Comparison of ENCODE assay signal across 9 cellular contexts in the genomic region with DNA sequence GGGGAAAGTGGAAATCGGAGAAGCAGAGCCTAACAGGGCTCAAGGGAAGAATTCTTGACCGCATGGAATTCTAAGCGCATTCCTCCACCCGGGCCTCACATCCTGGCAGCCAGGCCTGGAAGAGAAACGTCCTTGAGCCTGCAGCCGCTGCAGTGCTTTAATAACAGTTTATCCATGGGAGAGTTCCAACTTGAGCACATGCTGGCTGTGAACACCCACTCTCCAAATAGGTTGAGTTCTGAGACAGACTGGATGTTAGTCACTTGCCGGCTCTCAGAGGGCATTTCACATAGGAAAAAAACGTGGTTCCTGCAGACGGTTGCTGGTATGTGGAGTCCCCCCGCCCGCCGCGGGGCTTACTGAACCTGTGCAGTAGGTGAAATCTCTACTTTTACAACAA.
DNase-seq lines count a peak whose midpoint lies in the region; ATAC-seq lines count a peak whose summit lies in the region.
"Had no signal": no experiment of that assay in that cellular context is flagged by ENCODE, and none has a peak within 500 bp of the region (broad histone marks: within the 10 kb centered on the region; RNA-seq: fewer than 3 reads in every experiment).

No MANE protein-coding gene starts in this region.

- no peak overlapping the region for H3K4me3 Mint-ChIP-seq in stimulated activated memory B cell treated with anti-CD40 and anti-IgM and Interleukin-4, amounts not matched to agents 10 μg/mL and 1 μg/mL and 100 μg/mL, for 72 hours
- H3K4me3 Mint-ChIP-seq in activated CD8-positive, alpha-beta T cell treated with anti-CD3 and anti-CD28 coated beads, Interleukin-2, amount 10 ng/mL, durations not matched to agents 7 days and 5 days, result no peak overlapping the region

- H3K9me3 Mint-ChIP-seq in stimulated activated memory B cell treated with anti-CD40 and anti-IgM and Interleukin-4, amounts not matched to agents 10 μg/mL and 1 μg/mL and 100 μg/mL, for 72 hours, result no peaks in the 10 kb centered on the region
- no peaks in the 10 kb centered on the region for H3K9me3 Mint-ChIP-seq in activated naive CD4-positive, alpha-beta T cell treated with anti-CD3 and anti-CD28 coated beads, Interleukin-2, amount 50 U/mL, for 72 hours
- no peaks in the 10 kb centered on the region for H3K9me3 Mint-ChIP-seq in activated CD8-positive, alpha-beta T cell treated with anti-CD3 and anti-CD28 coated beads, Interleukin-2, amount 10 ng/mL, durations not matched to agents 7 days and 5 days (ENCODE audit: insufficient read depth)

- H3K27me3 ChIP-seq in HAP-1 (ENCODE audit: low read depth) (no peaks in the 10 kb centered on the region), iPS DF 6.9 (ENCODE audit: control insufficient read depth, insufficient read depth, low read length) (no peaks in the 10 kb centered on the region)
- H3K27me3 ChIP-seq: vagina had no signal

- H3K36me3 ChIP-seq in HAP-1 (replicated peaks) (no peaks in the 10 kb centered on the region), iPS DF 6.9 (ENCODE audit: control insufficient read depth, insufficient read depth, low read length) (no peaks in the 10 kb centered on the region)
- H3K36me3 ChIP-seq: vagina had no signal

- H3K9me3 ChIP-seq in HAP-1, result no peaks in the 10 kb centered on the region
- H3K9me3 ChIP-seq in iPS DF 6.9 (ENCODE audit: control insufficient read depth, insufficient read depth, low read length), result no peaks in the 10 kb centered on the region
- H3K9me3 ChIP-seq: vagina had no signal

- H3K27ac ChIP-seq in iPS DF 6.9 (ENCODE audit: low read length), result no peak overlapping the region
- H3K27ac ChIP-seq: vagina had no signal

- no peak overlapping the region for H3K4me3 ChIP-seq in HAP-1
- H3K4me3 ChIP-seq in iPS DF 6.9 (ENCODE audit: low read length), result no peak overlapping the region
- H3K4me3 ChIP-seq: vagina had no signal

- peaks cover 62% of the 10 kb centered on the region for H3K4me1 Mint-ChIP-seq in stimulated activated memory B cell treated with anti-CD40 and anti-IgM and Interleukin-4, amounts not matched to agents 10 μg/mL and 1 μg/mL and 100 μg/mL, for 72 hours
- peaks cover 55% of the 10 kb centered on the region for H3K4me1 Mint-ChIP-seq in activated CD8-positive, alpha-beta T cell treated with anti-CD3 and anti-CD28 coated beads, Interleukin-2, amount 10 ng/mL, durations not matched to agents 7 days and 5 days (ENCODE audit: low read depth)

- in situ Hi-C loops in HAP-1 (cut with MboI; ENCODE audit: low sequenced_read_pairs), result loop anchor here (5.0 to 10.0 kb wide), 2 partner anchors 166 to 303 kb away; a partner anchor contains a TSS

- peak; percentile 56 to 63 for DNase-seq in HAP-1 (ENCODE audit: low spot score in 2 of 2)
- peak; percentile 98 for DNase-seq in amniotic stem cell (lab: John Stamatoyannopoulos, UW)
- peak; percentile 66 for DNase-seq in iPS DF 6.9 (ENCODE audit: low read depth, low spot score)
- DNase-seq in GM19240 (ENCODE audit: insufficient read length, low spot score), result no peak
- DNase-seq in activated naive CD4-positive, alpha-beta T cell treated with anti-CD3 and anti-CD28 coated beads, Interleukin-2, amount 50 U/mL, for 72 hours (ENCODE audit: low spot score in 2 of 2), result no peak
- no peak for DNase-seq in NOMO-1 treated with dmso at 0.1 percent for 144 hours (lab: John Stamatoyannopoulos, UW; ENCODE audit: unreplicated experiment)
- no peak for DNase-seq in activated CD8-positive, alpha-beta T cell treated with anti-CD3 and anti-CD28 coated beads, Interleukin-2, amount 10 ng/mL, durations not matched to agents 7 days and 5 days

- peak overlapping the region; percentile 31 for H3K27ac Mint-ChIP-seq in stimulated activated memory B cell treated with anti-CD40 and anti-IgM and Interleukin-4, amounts not matched to agents 10 μg/mL and 1 μg/mL and 100 μg/mL, for 72 hours
- no peak overlapping the region for H3K27ac Mint-ChIP-seq in activated naive CD4-positive, alpha-beta T cell treated with anti-CD3 and anti-CD28 coated beads, Interleukin-2, amount 50 U/mL, for 72 hours
- H3K27ac Mint-ChIP-seq in activated CD8-positive, alpha-beta T cell treated with anti-CD3 and anti-CD28 coated beads, Interleukin-2, amount 10 ng/mL, durations not matched to agents 7 days and 5 days, result no peak overlapping the region

- no peak for ATAC-seq in stimulated activated memory B cell treated with anti-CD40 and anti-IgM and Interleukin-4, amounts not matched to agents 10 μg/mL and 1 μg/mL and 100 μg/mL, for 72 hours
- ATAC-seq in activated naive CD4-positive, alpha-beta T cell treated with anti-CD3 and anti-CD28 coated beads, Interleukin-2, amount 50 U/mL, for 72 hours, result no peak
- no peak for ATAC-seq in activated CD8-positive, alpha-beta T cell treated with anti-CD3 and anti-CD28 coated beads, Interleukin-2, amount 10 ng/mL, durations not matched to agents 7 days and 5 days

- no peaks in the 10 kb centered on the region for H3K36me3 Mint-ChIP-seq in stimulated activated memory B cell treated with anti-CD40 and anti-IgM and Interleukin-4, amounts not matched to agents 10 μg/mL and 1 μg/mL and 100 μg/mL, for 72 hours
- H3K36me3 Mint-ChIP-seq in activated naive CD4-positive, alpha-beta T cell treated with anti-CD3 and anti-CD28 coated beads, Interleukin-2, amount 50 U/mL, for 72 hours, result no peaks in the 10 kb centered on the region
- no peaks in the 10 kb centered on the region for H3K36me3 Mint-ChIP-seq in activated CD8-positive, alpha-beta T cell treated with anti-CD3 and anti-CD28 coated beads, Interleukin-2, amount 10 ng/mL, durations not matched to agents 7 days and 5 days (ENCODE audit: low read depth)

- H3K4me1 ChIP-seq in HAP-1 (peaks cover 29% of the 10 kb centered on the region), iPS DF 6.9 (ENCODE audit: control insufficient read depth, insufficient read depth, low read length) (peaks cover 18% of the 10 kb centered on the region)

- CTCF ChIA-PET in activated CD8-positive, alpha-beta T cell treated with anti-CD3 and anti-CD28 coated beads, Interleukin-2, amount 10 ng/mL, durations not matched to agents 7 days and 5 days (lab: Charles Lee), result interaction anchor here (0.6 to 9.4 kb wide), 8 partner anchors 19 to 1519 kb away, joined by 3 to 457 read pairs (median 9); a partner anchor contains a TSS

- POLR2A ChIA-PET in activated CD8-positive, alpha-beta T cell treated with anti-CD3 and anti-CD28 coated beads, Interleukin-2, amount 10 ng/mL, durations not matched to agents 7 days and 5 days (lab: Charles Lee), result no interaction called here

- H3K27me3 Mint-ChIP-seq in stimulated activated memory B cell treated with anti-CD40 and anti-IgM and Interleukin-4, amounts not matched to agents 10 μg/mL and 1 μg/mL and 100 μg/mL, for 72 hours, result no peaks in the 10 kb centered on the region
- H3K27me3 Mint-ChIP-seq in activated CD8-positive, alpha-beta T cell treated with anti-CD3 and anti-CD28 coated beads, Interleukin-2, amount 10 ng/mL, durations not matched to agents 7 days and 5 days (ENCODE audit: low read depth), result peaks cover 18% of the 10 kb centered on the region

- WGBS in iPS DF 6.9 (ENCODE audit: insufficient coverage, insufficient read length), result no CpG with 5 or more reads among the region's 13 CpGs

Comparison
In these comparisons a context has a peak if more than half of its experiments do, and no peak if none do; other contexts are left out.
1. DNase-seq: peak in HAP-1 (2 of 2), amniotic stem cell (single experiment) and iPS DF 6.9 (single experiment); none in GM19240 (single experiment), activated naive CD4-positive, alpha-beta T cell treated with anti-CD3 and anti-CD28 coated beads, Interleukin-2, amount 50 U/mL, for 72 hours (0 of 2), NOMO-1 treated with dmso at 0.1 percent for 144 hours (single experiment) and activated CD8-positive, alpha-beta T cell treated with anti-CD3 and anti-CD28 coated beads, Interleukin-2, amount 10 ng/mL, durations not matched to agents 7 days and 5 days (single experiment).